In the genomic region with DNA sequence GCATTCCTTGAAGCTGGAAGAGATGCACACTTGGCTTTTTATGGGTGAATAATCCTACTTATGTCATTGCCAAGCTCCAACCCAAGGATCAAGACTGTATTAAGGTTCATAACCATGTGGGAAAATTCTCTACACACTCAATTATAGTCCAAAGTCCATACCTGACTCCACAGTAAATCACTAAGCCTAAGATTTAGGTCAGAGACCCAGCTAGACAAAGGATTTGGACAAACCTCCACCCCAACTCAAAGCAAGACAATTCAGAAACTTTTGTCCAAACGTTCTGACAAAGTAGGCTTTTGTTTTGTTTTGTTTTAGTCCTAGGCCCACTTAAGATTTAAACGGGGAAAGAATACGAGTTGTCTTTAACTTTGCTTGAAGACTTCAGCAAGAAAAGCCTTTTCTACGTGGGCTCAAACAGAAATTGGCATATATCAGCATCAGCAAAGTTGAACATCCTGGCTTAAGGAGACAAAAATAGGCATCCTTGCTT, we compare ENCODE assay signal across 8 cellular contexts. TPM values are rescaled to one million over a fixed set of nuclear protein-coding genes. Genes with fewer than 3 reads are reported as not detected.
A peak's percentile ranks its signal among the peaks of the same experiment; 100 is the strongest.
DNase-seq lines count a peak whose midpoint lies in the region; ATAC-seq, FAIRE-seq and TF ChIP-seq lines count a peak whose summit lies in the region.

No MANE protein-coding gene starts in this region.

- H3K4me3 Mint-ChIP-seq in T-cell = peak overlapping the region; percentile 88 to 98 (median 92)

- H3K27ac ChIP-seq in gastroesophageal sphincter = peak overlapping the region in 3 of 4 donors; percentile 53 to 88 (median 86)
- peak overlapping the region; percentile 27 for H3K27ac ChIP-seq in skeletal muscle tissue (ENCODE audit: low read depth, low read length)

- ATAC-seq in T-cell (replicated peaks in 1 of 4) (no peak), gastroesophageal sphincter (no peak), HG02588 (IDR thresholded peaks at IDR 0.05; ENCODE audit: unreplicated experiment) (no peak)

- 14 to 46% methylated on average over 3 to 4 of the region's 4 CpGs for WGBS in gastroesophageal sphincter (ENCODE audit: low coverage in 1 of 2), 2 donors

- H3K36me3 ChIP-seq in gastroesophageal sphincter (no peaks in the 10 kb centered on the region), skeletal muscle tissue (ENCODE audit: control insufficient read depth in 3 of 3, insufficient read depth in 3 of 3, low read length in 3 of 3) (no peaks in the 10 kb centered on the region)

- TF ChIP-seq CTCF in gastroesophageal sphincter (IDR thresholded peaks at IDR 0.05) = no peak

- H3K4me1 ChIP-seq in gastroesophageal sphincter = peaks cover 0 to 65% (median 3%) of the 10 kb centered on the region in 3 donors
- H3K4me1 ChIP-seq in skeletal muscle tissue (ENCODE audit: control insufficient read depth in 3 of 3, insufficient read depth in 3 of 3, low read length in 3 of 3) = peaks cover 21 to 37% (median 24%) of the 10 kb centered on the region in 3 donors

- H3K9me3 ChIP-seq in gastroesophageal sphincter = no peaks in the 10 kb centered on the region
- H3K9me3 ChIP-seq in skeletal muscle tissue (ENCODE audit: control insufficient read depth in 3 of 3, low read length in 3 of 3) = no peaks in the 10 kb centered on the region

- peak; percentile 90 for FAIRE-seq in H54 (lab: Jason Lieb, UNC)

- CTCF ChIA-PET in T-cell (lab: Charles Lee) = interaction anchor here in 1 of 2 donors (0.5 to 1.2 kb wide), 4 partner anchors 11 to 269 kb away, joined by 3 to 4 read pairs (median 4); no protein-coding TSS in a partner anchor

- no peaks in the 10 kb centered on the region for H3K27me3 Mint-ChIP-seq in T-cell

- no peak for DNase-seq in H54 (ENCODE audit: insufficient read length, low spot score)
- DNase-seq in T-cell = no peak
- DNase-seq in DMS153 treated with DMSO at 0.1 percent for 48 hours (lab: John Stamatoyannopoulos, UW; ENCODE audit: unreplicated experiment) = no peak
- no peak for DNase-seq in stimulated activated CD4-positive, alpha-beta T cell treated with anti-CD3 and anti-CD28 coated beads, Interleukin-4, amount 100 ng/mL, for 4 hours
- DNase-seq in NCI-H1417 treated with DMSO at 0.1 percent for 48 hours (lab: John Stamatoyannopoulos, UW) = no peak

- TF ChIP-seq EP300 in gastroesophageal sphincter (IDR thresholded peaks at IDR 0.05) = no peak

- H3K36me3 Mint-ChIP-seq in T-cell = no peaks in the 10 kb centered on the region

- H3K27me3 ChIP-seq in gastroesophageal sphincter = no peaks in the 10 kb centered on the region
- H3K27me3 ChIP-seq in skeletal muscle tissue (ENCODE audit: control insufficient read depth in 3 of 3, insufficient read depth in 3 of 3, low read length in 3 of 3) = no peaks in the 10 kb centered on the region

- H3K27ac Mint-ChIP-seq in T-cell = peak overlapping the region; percentile 92

- H3K4me1 Mint-ChIP-seq in T-cell = peaks cover 37 to 48% (median 47%) of the 10 kb centered on the region in 3 donors

- H3K9me3 Mint-ChIP-seq in T-cell = no peaks in the 10 kb centered on the region

- peak overlapping the region; percentile 9 to 79 (median 70) for H3K9ac ChIP-seq in skeletal muscle tissue (ENCODE audit: low read depth in 1 of 3, low read length in 3 of 3)

- POLR2A ChIA-PET in T-cell (lab: Charles Lee) = no interaction called here

- H3K4me3 ChIP-seq in gastroesophageal sphincter (peak overlapping the region; percentile 62 to 94), skeletal muscle tissue (ENCODE audit: low read length in 3 of 3) (peak overlapping the region; percentile 82 to 86 (median 86))

- TF ChIP-seq POLR2A in H54 (IDR thresholded peaks at IDR 0.05; ENCODE audit: low read depth, low read length) = no peak
- no peak for TF ChIP-seq POLR2A in gastroesophageal sphincter (IDR thresholded peaks at IDR 0.05)

RNA-seq across cellular contexts. Expression of gene MEGF9, which starts 1.7 kb away (rescaled TPM):
- total RNA-seq in T-cell = 10 to 100 TPM; 10.4 to 15.5 (median 11.3) TPM
- total RNA-seq in gastroesophageal sphincter = 10 to 100 TPM; 19.7 to 24.7 (median 21.5) TPM
- 6.8 TPM for total RNA-seq in skeletal muscle tissue
